Comparison of ENCODE assay signal across 1 cellular context in the genomic region with DNA sequence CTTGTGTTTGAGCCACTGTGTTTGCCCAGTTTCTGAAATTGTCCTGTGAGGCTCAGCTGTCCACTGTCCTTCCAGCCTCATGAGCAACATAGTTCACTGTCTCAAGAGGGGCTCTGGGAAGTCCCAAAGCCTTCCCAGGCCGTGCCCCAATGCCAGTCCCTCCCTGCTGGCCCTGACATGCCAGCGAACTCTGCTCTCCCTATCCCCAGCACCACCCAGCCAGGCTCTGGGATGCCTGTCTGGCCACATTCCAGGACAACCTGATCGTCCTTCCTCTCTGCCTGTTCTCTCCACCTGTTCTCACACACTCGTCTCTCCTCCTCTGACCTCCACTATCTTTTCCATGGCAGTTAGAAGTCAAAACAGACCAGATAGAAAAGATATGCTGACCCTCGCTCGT.
TF ChIP-seq lines count a peak whose summit lies in the region.

No MANE protein-coding gene starts in this region.

TF ChIP-seq in HepG2, 621 proteins besides CTCF, POLR2A, EP300 and RAD21 (continued from another document):
- no peak for TF ChIP-seq SKIL (CRISPR knock-in tag; IDR thresholded peaks at IDR 0.05; ENCODE audit: borderline replicate concordance)
- TF ChIP-seq BCLAF1 (IDR thresholded peaks at IDR 0.05): no peak
- no peak for TF ChIP-seq TCF12 (IDR thresholded peaks at IDR 0.05)
- TF ChIP-seq TCF12 (CRISPR knock-in tag; IDR thresholded peaks at IDR 0.05): no peak
- TF ChIP-seq ZNF768 (CRISPR knock-in tag; IDR thresholded peaks at IDR 0.05): no peak
- no peak for TF ChIP-seq ZNF160 (CRISPR knock-in tag; IDR thresholded peaks at IDR 0.05)
- no peak for TF ChIP-seq EED (CRISPR knock-in tag; IDR thresholded peaks at IDR 0.05)
